ENCODE assay signal across 28 cellular contexts in the genomic region with DNA sequence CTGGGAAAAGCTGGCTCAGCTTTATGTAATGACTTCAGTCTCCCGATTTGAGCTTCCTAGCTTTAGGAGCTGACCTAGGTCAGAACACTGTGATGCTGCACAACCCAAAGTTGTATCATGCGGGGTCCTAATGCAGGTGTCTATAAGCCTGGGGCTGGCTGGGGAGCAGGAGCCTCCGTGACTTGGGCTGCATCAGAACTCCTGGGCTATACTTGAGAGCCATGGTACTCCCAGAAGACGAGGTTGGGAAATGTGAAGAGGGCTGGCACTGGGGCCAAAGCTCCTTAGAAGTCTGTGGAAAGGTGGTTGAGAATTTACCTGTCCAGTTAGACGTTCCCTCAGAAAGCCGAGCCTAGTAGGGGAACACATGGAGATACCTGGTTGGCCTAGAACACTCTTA. TPM values are rescaled to one million over a fixed set of nuclear protein-coding genes. Genes with fewer than 3 reads are reported as not detected.
"Had no signal": no experiment of that assay in that cellular context is flagged by ENCODE, and none has a peak within 500 bp of the region (broad histone marks: within the 10 kb centered on the region; RNA-seq: fewer than 3 reads in every experiment).

No MANE protein-coding gene starts in this region.

- H3K36me3 ChIP-seq: ascending aorta, brain microvascular endothelial cell, esophagus muscularis mucosa, gastroesophageal sphincter, WERI-Rb-1 had no signal

- DNase-seq: activated B cell treated with CpG ODN at 0.5 μM for 24 hours; activated CD4-positive, alpha-beta memory T cell treated with anti-CD3 and anti-CD28 coated beads for 36 hours; activated CD4-positive, alpha-beta T cell treated with anti-CD3 and anti-CD28 coated beads, Interleukin-2, amount 10 ng/mL, durations not matched to agents 24 days and 14 days; activated CD8-positive, alpha-beta memory T cell treated with anti-CD3 and anti-CD28 coated beads, Interleukin-2, amount 50 U/mL, for 4 hours; activated CD8-positive, alpha-beta T cell treated with anti-CD3 and anti-CD28 coated beads, Interleukin-2, amount 10 ng/mL, durations not matched to agents 7 days and 5 days; activated gamma-delta T cell; activated naive CD4-positive, alpha-beta T cell; activated naive CD4-positive, alpha-beta T cell treated with anti-CD3 and anti-CD28 coated beads, Interleukin-2, amount 10 ng/mL, durations not matched to agents 7 days and 5 days; activated naive CD8-positive, alpha-beta T cell treated with anti-CD3 and anti-CD28 coated beads, Interleukin-2, amount 10 ng/mL, durations not matched to agents 7 days and 5 days; activated T-cell treated with anti-CD3 and anti-CD28 coated beads, Interleukin-2, amount 50 U/mL, for 1 hour; activated T-cell treated with anti-CD3 and anti-CD28 coated beads, Interleukin-2, amount 50 U/mL, for 72 hours; brain microvascular endothelial cell; dorsolateral prefrontal cortex; effector memory CD4-positive, alpha-beta T cell; erythroblast; foreskin keratinocyte; T-helper 1 cell; T-helper 17 cell; T1000; WERI-Rb-1 had no signal

- H3K4me3 ChIP-seq: ascending aorta, coronary artery, dorsolateral prefrontal cortex, esophagus muscularis mucosa, gastroesophageal sphincter had no signal

- H3K27me3 ChIP-seq: ascending aorta, brain microvascular endothelial cell, dorsolateral prefrontal cortex, esophagus muscularis mucosa, foreskin keratinocyte, gastroesophageal sphincter had no signal

- H3K4me1 ChIP-seq: ascending aorta, foreskin keratinocyte, gastroesophageal sphincter had no signal

- ATAC-seq: activated CD4-positive, CD25-positive, alpha-beta regulatory T cell treated with anti-CD3 and anti-CD28 coated beads, Interleukin-2, amount 50 U/mL, for 24 hours; activated CD8-positive, alpha-beta memory T cell treated with anti-CD3 and anti-CD28 coated beads, Interleukin-2, amount 10 ng/mL, durations not matched to agents 7 days and 5 days; activated CD8-positive, alpha-beta T cell treated with anti-CD3 and anti-CD28 coated beads, Interleukin-2, amount 10 ng/mL, durations not matched to agents 7 days and 5 days; activated naive CD4-positive, alpha-beta T cell treated with anti-CD3 and anti-CD28 coated beads, Interleukin-2, amount 50 U/mL, for 72 hours; activated T-cell treated with anti-CD3 and anti-CD28 coated beads, Interleukin-2, amount 50 U/mL, for 72 hours; foreskin keratinocyte; gastroesophageal sphincter; T-helper 17 cell had no signal

- H3K9me3 ChIP-seq: ascending aorta, gastroesophageal sphincter had no signal

- H3K27ac ChIP-seq: ascending aorta, brain microvascular endothelial cell, coronary artery, esophagus muscularis mucosa, foreskin keratinocyte, gastroesophageal sphincter, WERI-Rb-1 had no signal

RNA-seq across cellular contexts. Expression of a gene that starts 57.0 kb away (rescaled TPM):
- total RNA-seq: bronchial epithelial cell had no signal
